ENCODE assay signal across 8 cellular contexts in the genomic region with DNA sequence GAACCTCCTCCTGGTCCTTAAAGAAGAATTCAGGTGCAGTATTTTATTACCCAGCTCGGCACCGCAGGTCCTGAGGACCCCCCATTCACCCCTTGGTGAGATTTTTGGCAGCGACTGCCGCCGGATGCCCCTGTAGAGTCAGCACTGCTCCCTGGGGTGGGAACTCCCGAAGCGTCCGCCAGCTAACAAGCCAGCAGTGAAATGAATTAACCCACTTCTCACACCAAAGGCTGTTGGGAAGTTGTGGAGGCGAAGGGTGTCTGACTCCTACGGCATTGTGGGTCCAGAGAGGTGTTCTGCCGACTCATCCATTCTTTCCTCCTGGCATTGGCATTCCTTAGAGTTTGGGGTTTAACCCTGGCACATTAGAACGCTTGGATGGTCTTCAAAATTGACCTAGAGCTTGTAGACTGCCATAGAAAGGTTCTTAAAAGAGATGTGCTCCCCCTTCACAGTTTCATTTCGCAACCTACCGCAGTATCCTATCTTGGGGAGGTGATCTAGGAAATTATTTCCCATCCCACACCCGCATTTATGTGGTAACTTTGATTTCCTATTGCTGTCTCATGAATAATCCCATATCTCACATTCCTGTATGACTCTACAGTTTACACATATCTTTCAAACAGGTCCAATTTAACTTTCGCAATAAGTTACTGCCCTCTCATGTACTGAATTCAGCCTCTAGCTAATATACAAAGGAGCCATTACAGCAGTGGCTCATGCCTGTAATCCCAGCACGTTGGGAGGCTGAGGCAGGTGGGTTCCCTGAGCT. TPM values are rescaled to one million over a fixed set of nuclear protein-coding genes. Genes with fewer than 3 reads are reported as not detected.
DNase-seq lines count a peak whose midpoint lies in the region; ATAC-seq and TF ChIP-seq lines count a peak whose summit lies in the region.

No MANE protein-coding gene starts in this region.

- H3K9me2 ChIP-seq in OCI-LY7 (ENCODE audit: insufficient read depth, low read length), result no peaks in the 10 kb centered on the region

- ATAC-seq in HG03521 (IDR thresholded peaks at IDR 0.05; ENCODE audit: unreplicated experiment) (no peak), HG02678 (IDR thresholded peaks at IDR 0.05; ENCODE audit: unreplicated experiment) (no peak), HG03095 (IDR thresholded peaks at IDR 0.05; ENCODE audit: unreplicated experiment) (no peak)

- BruUV-seq in OCI-LY7 (replicated peaks; lab: Mats Ljungman, UMichigan), result TSS peak; percentile 48

- H4K20me1 ChIP-seq in OCI-LY7 (ENCODE audit: insufficient read depth, low read length), result no peaks in the 10 kb centered on the region

- H3K36me3 ChIP-seq in OCI-LY7 (ENCODE audit: insufficient read depth, low read length), result peaks cover 16% of the 10 kb centered on the region
- no peaks in the 10 kb centered on the region for H3K36me3 ChIP-seq in rectal smooth muscle tissue (ENCODE audit: control insufficient read depth, insufficient read depth, low read length)

- peak overlapping the region; percentile 92 for H2AFZ ChIP-seq in OCI-LY7 (ENCODE audit: low read length)

- no peaks in the 10 kb centered on the region for H3K27me3 ChIP-seq in rectal smooth muscle tissue (ENCODE audit: control insufficient read depth, insufficient read depth, low read length)

- H3K4me2 ChIP-seq in OCI-LY7 (ENCODE audit: low read length), result peak overlapping the region; percentile 31; the same call in 1 of the 2 replicates

- peak; percentile 66 for DNase-seq in GF-D8 (lab: John Stamatoyannopoulos, UW)
- DNase-seq in OCI-LY7 (ENCODE audit: low spot score), result no peak
- DNase-seq in fibroblast of peridontal ligament (ENCODE audit: extremely low read depth), result peak; percentile 87
- DNase-seq in cerebellar nuclear complex (lab: John Stamatoyannopoulos, UW), result no peak

- H3K9me3 ChIP-seq in OCI-LY7 (ENCODE audit: low read length), result peaks cover 12% of the 10 kb centered on the region

- TF ChIP-seq CTCF in OCI-LY7 (conservative IDR thresholded peaks at IDR 0.05; ENCODE audit: low read length), result no peak

- H3K4me1 ChIP-seq in OCI-LY7 (ENCODE audit: insufficient read depth, low read length, poor library complexity, severe bottlenecking) (peaks cover 25% of the 10 kb centered on the region), rectal smooth muscle tissue (ENCODE audit: control insufficient read depth, insufficient read depth, low read length) (peaks cover 7% of the 10 kb centered on the region)

- peaks cover 26% of the 10 kb centered on the region; the same call in 1 of the 2 replicates for H3K79me2 ChIP-seq in OCI-LY7 (ENCODE audit: insufficient read depth, low read depth, low read length)

- no peak overlapping the region for H3K9ac ChIP-seq in rectal smooth muscle tissue (ENCODE audit: low read length)

- CTCF ChIA-PET in OCI-LY7 (lab: Charles Lee; ENCODE audit: unreplicated experiment), result no interaction called here

- POLR2A ChIA-PET in OCI-LY7 (lab: Charles Lee), result interaction anchor here (0.8 to 1.9 kb wide), 4 partner anchors 14 to 41 kb away, joined by 3 to 17 read pairs (median 8); partner anchors contain the start of gene RPL22L1

- H3K4me3 ChIP-seq in OCI-LY7 (ENCODE audit: low read depth, low read length, poor library complexity, severe bottlenecking), result peak overlapping the region; percentile 35
- peak overlapping the region; percentile 84 for H3K4me3 ChIP-seq in rectal smooth muscle tissue (ENCODE audit: low read length)

- H3K27ac ChIP-seq in OCI-LY7 (ENCODE audit: low read depth, low read length, poor library complexity, severe bottlenecking) (no peak overlapping the region), rectal smooth muscle tissue (ENCODE audit: low read depth, low read length) (no peak overlapping the region)

- intact Hi-C loops in OCI-LY7 (cut with micrococcal nuclease; ENCODE audit: unreplicated experiment), result no loop called here

RNA-seq across cellular contexts. Expression of gene EIF5A2, which starts 0.9 kb away (rescaled TPM):
- total RNA-seq in OCI-LY7 (2014; rRNA removed; shearing (Covaris generic)), result 3.1 and 9.8 TPM in 2 replicates
- total RNA-seq in OCI-LY7 (2022), result 21.9 and 22.9 TPM in 2 replicates

RNA-seq across cellular contexts. Expression of gene RPL22L1, which starts 39.3 kb away (rescaled TPM):
- total RNA-seq in OCI-LY7 (2014; rRNA removed; shearing (Covaris generic)), result 32.9 and 51.7 TPM in 2 replicates
- total RNA-seq in OCI-LY7 (2022), result 49.3 and 58.9 TPM in 2 replicates

Comparison
In these comparisons a context has a peak if more than half of its experiments do, and no peak if none do; other contexts are left out.
1. DNase-seq: peak in GF-D8 (single experiment) and fibroblast of peridontal ligament (single experiment); none in OCI-LY7 (single experiment) and cerebellar nuclear complex (0 of 2).